Comparison of ENCODE assay signal across 14 cellular contexts in genomic region chr2:191935247-191935646, GRCh38.
DNase-seq lines count a peak whose midpoint lies in the region; ATAC-seq and TF ChIP-seq lines count a peak whose summit lies in the region.
"Had no signal": no experiment of that assay in that cellular context is flagged by ENCODE, and none has a peak within 500 bp of the region (broad histone marks: within the 10 kb centered on the region; RNA-seq: fewer than 3 reads in every experiment).

No MANE protein-coding gene starts in this region.

- no peaks in the 10 kb centered on the region for H3K36me3 Mint-ChIP-seq in glutamatergic neuron (ENCODE audit: unreplicated experiment)
- H3K36me3 Mint-ChIP-seq: neural progenitor cell, WTC11 had no signal

- H3K9me3 Mint-ChIP-seq in glutamatergic neuron (ENCODE audit: unreplicated experiment) = peaks cover 8% of the 10 kb centered on the region
- H3K9me3 Mint-ChIP-seq: neural progenitor cell, WTC11 had no signal

- H3K4me1 Mint-ChIP-seq in glutamatergic neuron (ENCODE audit: low read depth, unreplicated experiment) = peaks cover 44% of the 10 kb centered on the region

- no peak for TF ChIP-seq CTCF in glutamatergic neuron (IDR thresholded peaks at IDR 0.05; ENCODE audit: partially characterized antibody, unreplicated experiment)

- peak; percentile 87 for DNase-seq in DMS53 (lab: John Stamatoyannopoulos, UW)
- DNase-seq in NCI-H1436 treated with DMSO at 0.1 percent for 48 hours (lab: John Stamatoyannopoulos, UW) = peak; percentile 63
- DNase-seq in NCI-H524 treated with DMSO at 0.1 percent for 48 hours (lab: John Stamatoyannopoulos, UW) = peak; percentile 98
- DNase-seq in glutamatergic neuron = peak; percentile 51
- no peak for DNase-seq in nucleus accumbens (lab: John Stamatoyannopoulos, UW)
- DNase-seq in HT-29 (ENCODE audit: low spot score) = no peak
- DNase-seq: activated CD8-positive, alpha-beta memory T cell treated with anti-CD3 and anti-CD28 coated beads, Interleukin-2, amount 50 U/mL, for 48 hours; DND-41; Karpas-422; stomach had no signal

- peak overlapping the region; percentile 89 for H3K27ac Mint-ChIP-seq in glutamatergic neuron (ENCODE audit: unreplicated experiment)
- H3K27ac Mint-ChIP-seq: neural progenitor cell, WTC11 had no signal

- peaks cover 7% of the 10 kb centered on the region for H3K27me3 Mint-ChIP-seq in glutamatergic neuron (ENCODE audit: unreplicated experiment)

- no peak overlapping the region for H3K4me3 Mint-ChIP-seq in glutamatergic neuron (ENCODE audit: unreplicated experiment)
- H3K4me3 Mint-ChIP-seq: neural progenitor cell, WTC11 had no signal

- ATAC-seq in esophagus mucosa (no peak), HG02852 (IDR thresholded peaks at IDR 0.05; ENCODE audit: unreplicated experiment) (no peak)
- ATAC-seq: WTC11 had no signal

Comparison
In these comparisons a context has a peak if more than half of its experiments do, and no peak if none do; other contexts are left out.
1. DNase-seq: peak in DMS53 (single experiment), NCI-H1436 treated with DMSO at 0.1 percent for 48 hours (single experiment), NCI-H524 treated with DMSO at 0.1 percent for 48 hours (single experiment) and glutamatergic neuron (single experiment); none in nucleus accumbens (0 of 56) and HT-29 (single experiment).